In the genomic region with DNA sequence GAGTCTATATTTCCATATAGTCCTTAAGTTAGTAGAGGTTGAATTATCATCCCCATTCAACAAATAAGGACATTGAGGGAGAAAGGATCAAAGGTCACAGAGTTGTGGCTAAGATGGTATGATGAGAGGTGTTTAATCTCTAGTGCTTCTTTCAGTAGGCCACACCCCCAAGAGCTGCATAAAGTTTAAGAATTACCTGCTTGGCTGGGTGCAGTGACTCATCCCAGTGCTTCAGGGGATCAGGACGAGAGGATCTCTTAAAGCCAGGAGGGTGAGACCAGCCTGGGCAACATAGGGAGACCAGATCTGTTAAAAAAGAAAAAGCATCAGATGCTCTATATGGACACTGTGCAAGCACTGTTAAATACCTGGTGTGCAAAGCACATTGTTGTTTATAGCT, we compare ENCODE assay signal across 1 cellular context.
TF ChIP-seq lines count a peak whose summit lies in the region.

No MANE protein-coding gene starts in this region.

TF ChIP-seq in GM23338, 12 proteins besides CTCF, POLR2A, EP300 and RAD21 (continued from another document):
- TF ChIP-seq, protein P1, sequence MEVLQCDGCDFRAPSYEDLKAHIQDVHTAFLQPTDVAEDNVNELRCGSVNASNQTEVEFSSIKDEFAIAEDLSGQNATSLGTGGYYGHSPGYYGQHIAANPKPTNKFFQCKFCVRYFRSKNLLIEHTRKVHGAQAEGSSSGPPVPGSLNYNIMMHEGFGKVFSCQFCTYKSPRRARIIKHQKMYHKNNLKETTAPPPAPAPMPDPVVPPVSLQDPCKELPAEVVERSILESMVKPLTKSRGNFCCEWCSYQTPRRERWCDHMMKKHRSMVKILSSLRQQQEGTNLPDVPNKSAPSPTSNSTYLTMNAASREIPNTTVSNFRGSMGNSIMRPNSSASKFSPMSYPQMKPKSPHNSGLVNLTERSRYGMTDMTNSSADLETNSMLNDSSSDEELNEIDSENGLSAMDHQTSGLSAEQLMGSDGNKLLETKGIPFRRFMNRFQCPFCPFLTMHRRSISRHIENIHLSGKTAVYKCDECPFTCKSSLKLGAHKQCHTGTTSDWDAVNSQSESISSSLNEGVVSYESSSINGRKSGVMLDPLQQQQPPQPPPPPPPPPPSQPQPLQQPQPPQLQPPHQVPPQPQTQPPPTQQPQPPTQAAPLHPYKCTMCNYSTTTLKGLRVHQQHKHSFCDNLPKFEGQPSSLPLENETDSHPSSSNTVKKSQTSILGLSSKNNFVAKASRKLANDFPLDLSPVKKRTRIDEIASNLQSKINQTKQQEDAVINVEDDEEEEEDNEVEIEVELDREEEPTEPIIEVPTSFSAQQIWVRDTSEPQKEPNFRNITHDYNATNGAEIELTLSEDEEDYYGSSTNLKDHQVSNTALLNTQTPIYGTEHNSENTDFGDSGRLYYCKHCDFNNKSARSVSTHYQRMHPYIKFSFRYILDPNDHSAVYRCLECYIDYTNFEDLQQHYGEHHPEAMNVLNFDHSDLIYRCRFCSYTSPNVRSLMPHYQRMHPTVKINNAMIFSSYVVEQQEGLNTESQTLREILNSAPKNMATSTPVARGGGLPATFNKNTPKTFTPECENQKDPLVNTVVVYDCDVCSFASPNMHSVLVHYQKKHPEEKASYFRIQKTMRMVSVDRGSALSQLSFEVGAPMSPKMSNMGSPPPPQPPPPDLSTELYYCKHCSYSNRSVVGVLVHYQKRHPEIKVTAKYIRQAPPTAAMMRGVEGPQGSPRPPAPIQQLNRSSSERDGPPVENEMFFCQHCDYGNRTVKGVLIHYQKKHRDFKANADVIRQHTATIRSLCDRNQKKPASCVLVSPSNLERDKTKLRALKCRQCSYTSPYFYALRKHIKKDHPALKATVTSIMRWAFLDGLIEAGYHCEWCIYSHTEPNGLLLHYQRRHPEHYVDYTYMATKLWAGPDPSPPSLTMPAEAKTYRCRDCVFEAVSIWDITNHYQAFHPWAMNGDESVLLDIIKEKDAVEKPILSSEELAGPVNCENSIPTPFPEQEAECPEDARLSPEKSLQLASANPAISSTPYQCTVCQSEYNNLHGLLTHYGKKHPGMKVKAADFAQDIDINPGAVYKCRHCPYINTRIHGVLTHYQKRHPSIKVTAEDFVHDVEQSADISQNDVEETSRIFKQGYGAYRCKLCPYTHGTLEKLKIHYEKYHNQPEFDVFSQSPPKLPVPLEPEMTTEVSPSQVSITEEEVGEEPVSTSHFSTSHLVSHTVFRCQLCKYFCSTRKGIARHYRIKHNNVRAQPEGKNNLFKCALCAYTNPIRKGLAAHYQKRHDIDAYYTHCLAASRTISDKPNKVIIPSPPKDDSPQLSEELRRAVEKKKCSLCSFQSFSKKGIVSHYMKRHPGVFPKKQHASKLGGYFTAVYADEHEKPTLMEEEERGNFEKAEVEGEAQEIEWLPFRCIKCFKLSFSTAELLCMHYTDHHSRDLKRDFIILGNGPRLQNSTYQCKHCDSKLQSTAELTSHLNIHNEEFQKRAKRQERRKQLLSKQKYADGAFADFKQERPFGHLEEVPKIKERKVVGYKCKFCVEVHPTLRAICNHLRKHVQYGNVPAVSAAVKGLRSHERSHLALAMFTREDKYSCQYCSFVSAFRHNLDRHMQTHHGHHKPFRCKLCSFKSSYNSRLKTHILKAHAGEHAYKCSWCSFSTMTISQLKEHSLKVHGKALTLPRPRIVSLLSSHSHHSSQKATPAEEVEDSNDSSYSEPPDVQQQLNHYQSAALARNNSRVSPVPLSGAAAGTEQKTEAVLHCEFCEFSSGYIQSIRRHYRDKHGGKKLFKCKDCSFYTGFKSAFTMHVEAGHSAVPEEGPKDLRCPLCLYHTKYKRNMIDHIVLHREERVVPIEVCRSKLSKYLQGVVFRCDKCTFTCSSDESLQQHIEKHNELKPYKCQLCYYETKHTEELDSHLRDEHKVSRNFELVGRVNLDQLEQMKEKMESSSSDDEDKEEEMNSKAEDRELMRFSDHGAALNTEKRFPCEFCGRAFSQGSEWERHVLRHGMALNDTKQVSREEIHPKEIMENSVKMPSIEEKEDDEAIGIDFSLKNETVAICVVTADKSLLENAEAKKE (CRISPR knock-in tag; IDR thresholded peaks at IDR 0.05): no peak
- TF ChIP-seq STAT1 (IDR thresholded peaks at IDR 0.05; ENCODE audit: unreplicated experiment): no peak
- TF ChIP-seq, protein P2, sequence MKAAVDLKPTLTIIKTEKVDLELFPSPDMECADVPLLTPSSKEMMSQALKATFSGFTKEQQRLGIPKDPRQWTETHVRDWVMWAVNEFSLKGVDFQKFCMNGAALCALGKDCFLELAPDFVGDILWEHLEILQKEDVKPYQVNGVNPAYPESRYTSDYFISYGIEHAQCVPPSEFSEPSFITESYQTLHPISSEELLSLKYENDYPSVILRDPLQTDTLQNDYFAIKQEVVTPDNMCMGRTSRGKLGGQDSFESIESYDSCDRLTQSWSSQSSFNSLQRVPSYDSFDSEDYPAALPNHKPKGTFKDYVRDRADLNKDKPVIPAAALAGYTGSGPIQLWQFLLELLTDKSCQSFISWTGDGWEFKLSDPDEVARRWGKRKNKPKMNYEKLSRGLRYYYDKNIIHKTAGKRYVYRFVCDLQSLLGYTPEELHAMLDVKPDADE (IDR thresholded peaks at IDR 0.05): no peak
- no peak for TF ChIP-seq EZH2phosphoT487 (IDR thresholded peaks at IDR 0.05; ENCODE audit: unreplicated experiment)
TF ChIP-seq in GM23338: peak in this region for 0.
